ENCODE assay signal across 21 cellular contexts in the genomic region with DNA sequence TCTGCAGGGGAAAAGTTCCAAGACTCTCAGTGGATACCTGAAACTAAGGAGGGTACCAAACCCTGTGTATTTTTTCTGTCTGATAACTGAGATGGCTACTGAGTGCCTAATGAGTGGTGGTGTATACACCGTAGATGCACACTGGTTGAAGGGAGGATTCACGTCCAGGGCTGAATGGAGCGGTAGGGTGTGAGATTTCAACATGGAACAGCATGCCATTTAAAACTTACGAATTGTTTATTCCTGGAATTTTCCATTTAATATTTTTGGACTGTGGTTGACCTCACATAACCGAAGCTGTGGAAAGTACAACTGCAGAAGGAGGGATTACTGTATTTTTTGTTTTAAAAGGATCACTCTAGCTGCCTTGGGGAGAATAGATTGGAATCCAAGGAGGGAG.
"Had no signal": no experiment of that assay in that cellular context is flagged by ENCODE, and none has a peak within 500 bp of the region (broad histone marks: within the 10 kb centered on the region; RNA-seq: fewer than 3 reads in every experiment).

No MANE protein-coding gene starts in this region.

- H3K9me3 ChIP-seq: esophagus squamous epithelium, gastrocnemius medialis, heart left ventricle, left ventricle myocardium inferior, lower lobe of right lung had no signal

- H3K36me3 ChIP-seq: esophagus squamous epithelium, gastrocnemius medialis, heart left ventricle, left ventricle myocardium inferior, lower lobe of right lung had no signal

- H3K4me1 ChIP-seq: esophagus squamous epithelium, gastrocnemius medialis, left ventricle myocardium inferior, lower lobe of right lung had no signal

- ATAC-seq: gastrocnemius medialis, heart left ventricle, left colon, left lobe of liver, lower lobe of right lung had no signal

- H3K27me3 ChIP-seq: dorsolateral prefrontal cortex, esophagus squamous epithelium, gastrocnemius medialis, heart left ventricle, hepatocyte had no signal

- H3K27ac ChIP-seq: dorsolateral prefrontal cortex, esophagus squamous epithelium, gastrocnemius medialis, heart left ventricle, hepatocyte, left ventricle myocardium inferior, lower lobe of right lung had no signal

- H3K4me3 ChIP-seq: coronary artery, dorsolateral prefrontal cortex, esophagus squamous epithelium, gastrocnemius medialis, heart left ventricle, hepatocyte, left ventricle myocardium inferior, lower lobe of right lung had no signal

- DNase-seq: dermis blood vessel endothelial cell; dorsolateral prefrontal cortex; effector CD4-positive, alpha-beta T cell; effector memory CD4-positive, alpha-beta T cell; esophagus squamous epithelium; foreskin fibroblast; foreskin melanocyte; gastrocnemius medialis; heart left ventricle; hypothalamus; immature natural killer cell; islet precursor cell; kidney; kidney glomerular epithelial cell; left colon; left ventricle myocardium inferior; lower lobe of right lung; mesenchymal stem cell had no signal
